1 cellular context compared by ENCODE assay signal in the genomic region with DNA sequence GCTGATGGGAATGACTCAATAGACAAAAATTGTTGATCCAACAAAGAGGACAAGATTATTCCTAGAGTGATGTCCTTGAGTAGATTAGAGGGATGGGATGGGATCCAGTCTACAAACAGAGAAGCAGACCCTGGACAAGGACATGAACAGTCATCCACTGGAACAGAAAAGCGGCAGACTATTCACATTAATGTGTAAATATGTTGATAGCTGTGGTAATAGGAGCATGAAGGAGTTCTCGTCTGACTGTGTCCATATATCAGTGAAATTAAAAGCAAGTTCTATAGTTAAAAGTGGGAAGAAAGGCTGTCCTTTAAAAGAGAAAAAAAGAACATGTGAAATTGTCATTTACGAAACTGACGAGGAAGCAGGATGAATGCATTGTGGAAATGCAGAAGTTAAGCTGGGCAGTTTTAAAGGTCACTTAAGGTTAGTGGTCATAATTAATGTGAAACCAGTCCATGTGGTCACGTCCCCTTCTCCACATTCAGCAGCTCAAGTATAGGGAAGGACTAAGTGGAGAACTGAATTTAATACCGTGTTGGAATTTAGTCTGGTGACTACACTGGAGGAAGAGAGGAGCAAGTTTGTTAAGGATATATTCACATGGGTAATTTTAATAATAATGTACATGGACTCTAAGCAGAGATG.
TF ChIP-seq lines count a peak whose summit lies in the region.

No MANE protein-coding gene starts in this region.

TF ChIP-seq in GM12878, 131 proteins besides CTCF, POLR2A, EP300 and RAD21:
- TF ChIP-seq SMAD5 (IDR thresholded peaks at IDR 0.05; ENCODE audit: low read depth): no peak
- TF ChIP-seq IKZF2 (IDR thresholded peaks at IDR 0.05): peak; percentile 9 to 57; a peak in 1 of 4 replicates
- no peak for TF ChIP-seq SREBF2 (IDR thresholded peaks at IDR 0.05; ENCODE audit: low read length)
- 0 out of 2 replicates have a peak, but pooled peaks have one; percentile 11 for TF ChIP-seq NR2F1 (conservative IDR thresholded peaks at IDR 0.05)
